ENCODE assay signal across 8 cellular contexts in genomic region chr3:125593991-125594574, GRCh38. TPM values are rescaled to one million over a fixed set of nuclear protein-coding genes. Genes with fewer than 3 reads are reported as not detected.
DNase-seq lines count a peak whose midpoint lies in the region; ATAC-seq, FAIRE-seq and TF ChIP-seq lines count a peak whose summit lies in the region.

No MANE protein-coding gene starts in this region.

- no peak for FAIRE-seq in A549 (lab: Jason Lieb, UNC)

- CTCF ChIA-PET in A549 (lab: Yijun Ruan, JAX) = interaction anchor here (0.6 to 1.2 kb wide), 2 partner anchors 8 to 269 kb away, joined by 3 to 4 read pairs; no protein-coding TSS in a partner anchor
- CTCF ChIA-PET in WTC11 (lab: Charles Lee) = interaction anchor here (2.9 kb wide), 1 partner anchor 8 kb away, joined by 17 read pairs; no protein-coding TSS in a partner anchor

- H3K9me2 ChIP-seq in hepatocyte (replicated peaks; ENCODE audit: insufficient read depth) = no peaks in the 10 kb centered on the region

- H4K20me1 ChIP-seq in hepatocyte (ENCODE audit: insufficient read depth, poor library complexity, severe bottlenecking) = peaks cover 31% of the 10 kb centered on the region

- POLR2A ChIA-PET in A549 (lab: Yijun Ruan, JAX) = no interaction called here
- POLR2A ChIA-PET in WTC11 (lab: Charles Lee) = no interaction called here

- H3K27ac ChIP-seq in A549 (peak overlapping the region; percentile 96 to 98; a peak in 5 of 6 replicates), hepatocyte (peak overlapping the region; percentile 89), skin epidermis (peak overlapping the region; percentile 78 to 98 (median 94))

- ATAC-seq in A549 = no peak
- no peak for ATAC-seq in WTC11
- no peak for ATAC-seq in esophagus mucosa
- no peak for ATAC-seq in HG02763 (IDR thresholded peaks at IDR 0.05; ENCODE audit: unreplicated experiment)

- TF ChIP-seq CTCF in A549 (IDR thresholded peaks at IDR 0.05) (no peak), WTC11 (IDR thresholded peaks at IDR 0.05) (no peak), hepatocyte (IDR thresholded peaks at IDR 0.05; ENCODE audit: poor library complexity) (no peak)

- 0 out of 2 replicates have a peak, but pooled peaks cover 4% of the 10 kb centered on the region for H3K36me3 Mint-ChIP-seq in WTC11

- H3K4me3 ChIP-seq in A549 (peak overlapping the region; percentile 96), H7 (ENCODE audit: insufficient read depth, low read depth, low read length) (peak overlapping the region; percentile 87), hepatocyte (peak overlapping the region; percentile 85), skin epidermis (peak overlapping the region; percentile 72 to 86 (median 80))

- no peak overlapping the region for H2AFZ ChIP-seq in hepatocyte

- TF ChIP-seq EP300 in A549 (IDR thresholded peaks at IDR 0.05) = no peak

- no peaks in the 10 kb centered on the region for H3K27me3 ChIP-seq in H7 (ENCODE audit: control insufficient read depth, insufficient read depth, low read length)
- no peaks in the 10 kb centered on the region for H3K27me3 ChIP-seq in hepatocyte

- TF ChIP-seq POLR2A in A549 (IDR thresholded peaks at IDR 0.05; ENCODE audit: low read length) = no peak

- H3K4me2 ChIP-seq in A549 (peak overlapping the region; percentile 75), hepatocyte (peak overlapping the region; percentile 77)

- no peaks in the 10 kb centered on the region for H3K36me3 ChIP-seq in H7 (replicated peaks; ENCODE audit: control insufficient read depth, insufficient read depth, low read length)
- H3K36me3 ChIP-seq in hepatocyte (replicated peaks; ENCODE audit: insufficient read depth, low read depth) = no peaks in the 10 kb centered on the region

- peak overlapping the region; percentile 95 for H3K4me3 Mint-ChIP-seq in WTC11

- 12% methylated on average over 6 of the region's 6 CpGs for WGBS in A549 (ENCODE audit: missing lambda C conversion rate)
- WGBS in hepatocyte (ENCODE audit: low lambda C conversion rate, missing lambda C conversion rate) = 3% methylated on average over 6 of the region's 6 CpGs

- H3K27me3 Mint-ChIP-seq in WTC11 (ENCODE audit: low read depth) = no peaks in the 10 kb centered on the region; the same call in 1 of the 2 replicates

- H3K27ac Mint-ChIP-seq in WTC11 = peak overlapping the region; percentile 7; the same call in 1 of the 2 replicates

- H3K9me3 Mint-ChIP-seq in WTC11 = no peaks in the 10 kb centered on the region

- DNase-seq in A549 (ENCODE audit: low read depth in 1 of 2, low spot score in 1 of 2) (no peak), H7 (no peak), WTC11 (ENCODE audit: low spot score) (no peak), hepatocyte (ENCODE audit: low spot score) (no peak)
- no peak for DNase-seq in activated CD4-positive, CD25-positive, alpha-beta regulatory T cell treated with anti-CD3 and anti-CD28 coated beads, Interleukin-2, amount 50 U/mL, for 72 hours

- no peaks in the 10 kb centered on the region for H3K9me3 ChIP-seq in A549
- H3K9me3 ChIP-seq in hepatocyte (ENCODE audit: low read depth) = no peaks in the 10 kb centered on the region

- TF ChIP-seq RAD21 in A549 (conservative IDR thresholded peaks at IDR 0.05 in 1 of 2, IDR thresholded peaks at IDR 0.05 in 1 of 2) = no peak

- no peaks in the 10 kb centered on the region; the same call in 2 of the 3 replicates for H3K4me1 ChIP-seq in A549
- peaks cover 17% of the 10 kb centered on the region for H3K4me1 ChIP-seq in hepatocyte (ENCODE audit: insufficient read depth)

- H3K4me1 Mint-ChIP-seq in WTC11 = peaks cover 26% of the 10 kb centered on the region

- H3K79me2 ChIP-seq in hepatocyte = peaks cover 57% of the 10 kb centered on the region

TF ChIP-seq in A549, 52 proteins besides CTCF, POLR2A, EP300 and RAD21:
- TF ChIP-seq BHLHE40 (IDR thresholded peaks at IDR 0.05; ENCODE audit: low read depth, low read length) = no peak
- TF ChIP-seq RCOR1 (IDR thresholded peaks at IDR 0.05; ENCODE audit: low read depth, low read length) = no peak
- peak; percentile 77 for TF ChIP-seq MAFK (IDR thresholded peaks at IDR 0.05; ENCODE audit: partially characterized antibody)
- TF ChIP-seq HOXA7 (CRISPR knock-in tag; IDR thresholded peaks at IDR 0.05) = no peak

TF ChIP-seq in WTC11, 78 proteins besides CTCF, POLR2A, EP300 and RAD21:
- no peak for TF ChIP-seq NR1H2 (CRISPR knock-in tag; IDR thresholded peaks at IDR 0.05)
- 0 out of 2 replicates have a peak, but pooled peaks have one; percentile 14 for TF ChIP-seq ZNF232 (CRISPR knock-in tag; IDR thresholded peaks at IDR 0.05)

RNA-seq across cellular contexts. Expression of gene OSBPL11, which starts 1.2 kb away (rescaled TPM):
- polyA plus RNA-seq in A549 (2011; rRNA removed) (9.8 and 12.3 TPM in 2 replicates), A549 (2017; fragmentation: RNase III; extraction: RNeasy Plus Mini Kit Qiagen cat#74134 plus additional on column Dnase treatment) (8.5 to 9.1 TPM (median 9.0 TPM) in 3 replicates), hepatocyte (7.2 and 12.6 TPM in 2 replicates)
- 1.9 and 2.2 TPM in 2 replicates for polyA plus RNA-seq in A549 (2012; cell fraction: cytosol; rRNA removed)
- polyA plus RNA-seq in A549 (2012; cell fraction: nucleus; rRNA removed) = 0.88 and 1.5 TPM in 2 replicates
- polyA minus RNA-seq in A549 (2011; rRNA and poly(A)+ RNA removed) = 6.5 and 8.0 TPM in 2 replicates
- 10.7 and 10.9 TPM in 2 replicates for total RNA-seq in H7 (2014; rRNA removed; shearing (Covaris generic))
- total RNA-seq in WTC11 (2021) (13.1 to 14.5 TPM (median 14.3 TPM) in 3 replicates), hepatocyte (15.0 and 18.8 TPM in 2 replicates), esophagus mucosa (7.9 TPM)
